In the genomic region with DNA sequence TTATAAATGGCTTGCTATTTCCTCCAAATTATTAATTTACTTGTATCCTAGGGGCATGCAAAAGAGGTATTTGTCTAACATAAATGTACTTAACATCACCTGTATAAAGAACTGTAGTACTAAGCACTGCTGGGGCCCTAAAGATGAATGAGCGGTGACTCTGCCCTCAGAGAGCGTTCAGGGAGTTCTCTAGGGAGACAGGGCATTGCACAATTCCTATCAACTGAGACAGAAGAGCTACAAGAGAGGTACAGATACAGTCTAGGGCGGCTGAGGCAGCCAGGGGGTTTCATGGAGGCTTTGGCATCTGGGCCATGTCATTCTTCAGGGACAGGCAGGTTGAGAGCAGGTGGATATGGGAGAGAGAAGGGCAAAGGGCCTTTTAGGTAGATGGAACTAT, we compare ENCODE assay signal across 14 cellular contexts.
"Had no signal": no experiment of that assay in that cellular context is flagged by ENCODE, and none has a peak within 500 bp of the region (broad histone marks: within the 10 kb centered on the region; RNA-seq: fewer than 3 reads in every experiment).

No MANE protein-coding gene starts in this region.

- H3K27ac ChIP-seq: cardiac muscle cell, gastroesophageal sphincter, left lung, VCaP had no signal

- ATAC-seq: activated CD8-positive, alpha-beta memory T cell treated with anti-CD3 and anti-CD28 coated beads, Interleukin-2, amount 10 ng/mL, durations not matched to agents 7 days and 5 days; activated T-cell treated with anti-CD3 and anti-CD28 coated beads, Interleukin-2, amount 50 U/mL, for 4 hours; gastroesophageal sphincter; left lung; natural killer cell; stimulated activated naive B cell treated with anti-CD40 and anti-IgM and Interleukin-4, amounts not matched to agents 10 μg/mL and 1 μg/mL and 100 μg/mL, for 72 hours had no signal

- H3K4me1 Mint-ChIP-seq: activated CD8-positive, alpha-beta memory T cell treated with anti-CD3 and anti-CD28 coated beads, Interleukin-2, amount 10 ng/mL, durations not matched to agents 7 days and 5 days; natural killer cell; stimulated activated naive B cell treated with anti-CD40 and anti-IgM and Interleukin-4, amounts not matched to agents 10 μg/mL and 1 μg/mL and 100 μg/mL, for 72 hours had no signal

- DNase-seq: activated CD4-positive, alpha-beta T cell treated with anti-CD3 and anti-CD28 coated beads, Interleukin-2, amount 50 U/mL, for 48 hours; activated CD8-positive, alpha-beta memory T cell treated with anti-CD3 and anti-CD28 coated beads, Interleukin-2, amount 10 ng/mL, durations not matched to agents 7 days and 5 days; activated effector memory CD4-positive, alpha-beta T cell treated with Interleukin-2 at 50 U/mL for 16 hours; activated naive CD4-positive, alpha-beta T cell treated with anti-CD3 and anti-CD28 coated beads, Interleukin-2, amount 50 U/mL, for 16 hours; activated T-cell treated with anti-CD3 and anti-CD28 coated beads, Interleukin-2, amount 50 U/mL, for 4 hours; kidney; left lung; natural killer cell; stimulated activated CD4-positive, alpha-beta T cell treated with anti-CD3 and anti-CD28 coated beads, Interleukin-2, amount 100 ng/mL, for 48 hours; stimulated activated naive B cell treated with anti-CD40 and anti-IgM and Interleukin-4, amounts not matched to agents 10 μg/mL and 1 μg/mL and 100 μg/mL, for 72 hours had no signal

- H3K4me3 Mint-ChIP-seq: activated CD8-positive, alpha-beta memory T cell treated with anti-CD3 and anti-CD28 coated beads, Interleukin-2, amount 10 ng/mL, durations not matched to agents 7 days and 5 days; activated T-cell treated with anti-CD3 and anti-CD28 coated beads, Interleukin-2, amount 50 U/mL, for 4 hours; natural killer cell; stimulated activated naive B cell treated with anti-CD40 and anti-IgM and Interleukin-4, amounts not matched to agents 10 μg/mL and 1 μg/mL and 100 μg/mL, for 72 hours; type B pancreatic cell had no signal

- H3K27ac Mint-ChIP-seq: activated CD8-positive, alpha-beta memory T cell treated with anti-CD3 and anti-CD28 coated beads, Interleukin-2, amount 10 ng/mL, durations not matched to agents 7 days and 5 days; natural killer cell; stimulated activated naive B cell treated with anti-CD40 and anti-IgM and Interleukin-4, amounts not matched to agents 10 μg/mL and 1 μg/mL and 100 μg/mL, for 72 hours; type B pancreatic cell had no signal

- H3K9me3 ChIP-seq: gastroesophageal sphincter, left lung had no signal

- H3K4me1 ChIP-seq: gastroesophageal sphincter, left lung had no signal

- H3K36me3 Mint-ChIP-seq: activated CD8-positive, alpha-beta memory T cell treated with anti-CD3 and anti-CD28 coated beads, Interleukin-2, amount 10 ng/mL, durations not matched to agents 7 days and 5 days; natural killer cell had no signal

- H3K4me3 ChIP-seq: cardiac muscle cell, gastroesophageal sphincter, left lung had no signal

- H3K27me3 Mint-ChIP-seq: activated CD8-positive, alpha-beta memory T cell treated with anti-CD3 and anti-CD28 coated beads, Interleukin-2, amount 10 ng/mL, durations not matched to agents 7 days and 5 days; stimulated activated naive B cell treated with anti-CD40 and anti-IgM and Interleukin-4, amounts not matched to agents 10 μg/mL and 1 μg/mL and 100 μg/mL, for 72 hours; type B pancreatic cell had no signal

- H3K27me3 ChIP-seq: cardiac muscle cell, gastroesophageal sphincter, left lung had no signal

- H3K9me3 Mint-ChIP-seq: activated T-cell treated with anti-CD3 and anti-CD28 coated beads, Interleukin-2, amount 50 U/mL, for 4 hours; natural killer cell; stimulated activated naive B cell treated with anti-CD40 and anti-IgM and Interleukin-4, amounts not matched to agents 10 μg/mL and 1 μg/mL and 100 μg/mL, for 72 hours; type B pancreatic cell had no signal
